30 cellular contexts compared by ENCODE assay signal in genomic region chr5:91018185-91018584, GRCh38.
DNase-seq lines count a peak whose midpoint lies in the region; ATAC-seq, FAIRE-seq and TF ChIP-seq lines count a peak whose summit lies in the region.
"Had no signal": no experiment of that assay in that cellular context is flagged by ENCODE, and none has a peak within 500 bp of the region (broad histone marks: within the 10 kb centered on the region; RNA-seq: fewer than 3 reads in every experiment).

No MANE protein-coding gene starts in this region.

- TF ChIP-seq CTCF in astrocyte (IDR thresholded peaks at IDR 0.05; ENCODE audit: insufficient read depth, low read depth, low read length) (no peak), thyroid gland (IDR thresholded peaks at IDR 0.05) (no peak)

- no peak overlapping the region for H3K9ac ChIP-seq in astrocyte (ENCODE audit: low read length)

- H3K36me3 ChIP-seq in astrocyte (ENCODE audit: insufficient read depth, low read length) (no peaks in the 10 kb centered on the region), thyroid gland (no peaks in the 10 kb centered on the region)
- H3K36me3 ChIP-seq: right atrium auricular region, suprapubic skin, vagina had no signal

- H3K79me2 ChIP-seq in astrocyte (ENCODE audit: insufficient read depth, low read length), result no peaks in the 10 kb centered on the region

- H3K4me1 ChIP-seq in astrocyte (ENCODE audit: insufficient read depth, low read length) (no peaks in the 10 kb centered on the region), thyroid gland (peaks cover 16 to 41% of the 10 kb centered on the region in 2 donors)
- H3K4me1 ChIP-seq: body of pancreas, right atrium auricular region had no signal

- no peak overlapping the region for H3K4me3 Mint-ChIP-seq in astrocyte (ENCODE audit: unreplicated experiment)
- H3K4me3 Mint-ChIP-seq: CD14-positive monocyte; natural killer cell treated with Interleukin-12 subunit alpha and Interleukin-12 subunit beta and Interleukin-15 and Interleukin-18, amount 100 ng/mL, for 72 hours; stimulated activated effector memory CD8-positive, alpha-beta T cell treated with anti-CD3 and anti-CD28 coated beads, Interleukin-12 subunit alpha, Interleukin-12 subunit beta, amount 100 ng/mL, for 72 hours; T-helper 2 cell treated with Interferon-gamma antibody and Interleukin-4, amounts not matched to agents 5 μg/mL and 100 μg/mL, for 36 hours had no signal

- H3K27ac Mint-ChIP-seq in astrocyte (ENCODE audit: unreplicated experiment), result peak overlapping the region; percentile 60
- H3K27ac Mint-ChIP-seq: natural killer cell treated with Interleukin-12 subunit alpha and Interleukin-12 subunit beta and Interleukin-15 and Interleukin-18, amount 100 ng/mL, for 72 hours; stimulated activated effector memory CD8-positive, alpha-beta T cell treated with anti-CD3 and anti-CD28 coated beads, Interleukin-12 subunit alpha, Interleukin-12 subunit beta, amount 100 ng/mL, for 72 hours; T-helper 2 cell treated with Interferon-gamma antibody and Interleukin-4, amounts not matched to agents 5 μg/mL and 100 μg/mL, for 36 hours had no signal

- H3K27ac ChIP-seq in astrocyte (ENCODE audit: low read depth, low read length), result no peak overlapping the region
- H3K27ac ChIP-seq in thyroid gland, result peak overlapping the region; percentile 71 to 81 (median 73)
- H3K27ac ChIP-seq: body of pancreas, foreskin keratinocyte, right atrium auricular region, suprapubic skin, vagina had no signal

- no peaks in the 10 kb centered on the region for H3K27me3 ChIP-seq in astrocyte (ENCODE audit: insufficient read depth, low read length)
- H3K27me3 ChIP-seq in thyroid gland, result no peaks in the 10 kb centered on the region
- H3K27me3 ChIP-seq: body of pancreas, foreskin keratinocyte, right atrium auricular region, suprapubic skin, vagina had no signal

- no peak overlapping the region for H2AFZ ChIP-seq in astrocyte (ENCODE audit: low read depth, low read length)

- no peaks in the 10 kb centered on the region for H4K20me1 ChIP-seq in astrocyte (ENCODE audit: insufficient read depth, low read length)

- peak; percentile 2 for DNase-seq in astrocyte (ENCODE audit: low read depth)
- DNase-seq in fibroblast of the conjunctiva (ENCODE audit: low read depth), result peak; percentile 31
- DNase-seq in myocyte (ENCODE audit: low read depth), result peak; percentile 20
- peak; percentile 6 to 8 for DNase-seq in thyroid gland
- no peak for DNase-seq in stimulated activated CD4-positive, alpha-beta T cell treated with anti-CD3 and anti-CD28 coated beads, Interleukin-4, amount 100 ng/mL, for 4 hours
- no peak for DNase-seq in RPMI8226
- DNase-seq in SW 1271 (lab: John Stamatoyannopoulos, UW), result no peak
- DNase-seq: activated CD4-positive, alpha-beta T cell treated with anti-CD3 and anti-CD28 coated beads for 48 hours; activated CD8-positive, alpha-beta memory T cell treated with anti-CD3 and anti-CD28 coated beads for 24 hours; activated effector memory CD4-positive, alpha-beta T cell treated with Interleukin-2 at 50 U/mL for 16 hours; body of pancreas; DMS79 treated with DMSO at 0.1 percent for 48 hours; foreskin keratinocyte; HCEC 1CT; Karpas-422; left colon; MV-4-11; NCI-H146; OCI-M1; stimulated activated CD4-positive, alpha-beta T cell treated with anti-CD3 and anti-CD28 coated beads, Interleukin-12 subunit alpha, Interleukin-12 subunit beta, amount 100 ng/mL, for 4 hours; stimulated activated CD4-positive, alpha-beta T cell treated with anti-CD3 and anti-CD28 coated beads, Interleukin-4, amount 100 ng/mL, for 1 hour had no signal

- peaks cover 31% of the 10 kb centered on the region for H3K4me1 Mint-ChIP-seq in astrocyte (ENCODE audit: low read depth, unreplicated experiment)
- H3K4me1 Mint-ChIP-seq: stimulated activated effector memory CD8-positive, alpha-beta T cell treated with anti-CD3 and anti-CD28 coated beads, Interleukin-12 subunit alpha, Interleukin-12 subunit beta, amount 100 ng/mL, for 72 hours had no signal

- H3K9me3 Mint-ChIP-seq in astrocyte (ENCODE audit: unreplicated experiment), result peaks cover 7% of the 10 kb centered on the region
- H3K9me3 Mint-ChIP-seq: stimulated activated effector memory CD8-positive, alpha-beta T cell treated with anti-CD3 and anti-CD28 coated beads, Interleukin-12 subunit alpha, Interleukin-12 subunit beta, amount 100 ng/mL, for 72 hours had no signal

- H3K9me3 ChIP-seq in astrocyte (ENCODE audit: insufficient read depth, low read depth, low read length) (no peaks in the 10 kb centered on the region), thyroid gland (no peaks in the 10 kb centered on the region)
- H3K9me3 ChIP-seq: body of pancreas, right atrium auricular region, suprapubic skin, vagina had no signal

- 11 to 30% methylated on average over 1 of the region's 1 CpG for WGBS in thyroid gland, 2 donors

- TF ChIP-seq POLR2A in thyroid gland (IDR thresholded peaks at IDR 0.05), result no peak

- H3K4me2 ChIP-seq in astrocyte (ENCODE audit: low read length), result no peak overlapping the region

- FAIRE-seq in astrocyte (lab: Jason Lieb, UNC), result no peak
- FAIRE-seq: endothelial cell of umbilical vein had no signal

- intact Hi-C loops in thyroid gland (cut with DNase I), result no loop called here

- H3K4me3 ChIP-seq in astrocyte (ENCODE audit: insufficient read depth, low read depth, low read length) (no peak overlapping the region), thyroid gland (replicated peaks in 1 of 3) (no peak overlapping the region)
- H3K4me3 ChIP-seq: body of pancreas, right atrium auricular region, suprapubic skin, vagina had no signal

- ATAC-seq in HG03378 (IDR thresholded peaks at IDR 0.05; ENCODE audit: unreplicated experiment), result no peak
- ATAC-seq: body of pancreas; natural killer cell treated with Interleukin-12 subunit alpha and Interleukin-12 subunit beta and Interleukin-15 and Interleukin-18, amount 100 ng/mL, for 72 hours; stimulated activated effector memory CD8-positive, alpha-beta T cell treated with anti-CD3 and anti-CD28 coated beads, Interleukin-12 subunit alpha, Interleukin-12 subunit beta, amount 100 ng/mL, for 72 hours had no signal

- H3K27me3 Mint-ChIP-seq in astrocyte (ENCODE audit: low read depth, unreplicated experiment), result no peaks in the 10 kb centered on the region

- H3K36me3 Mint-ChIP-seq in astrocyte (ENCODE audit: low read depth, unreplicated experiment), result no peaks in the 10 kb centered on the region
- H3K36me3 Mint-ChIP-seq: CD14-positive monocyte; stimulated activated effector memory CD8-positive, alpha-beta T cell treated with anti-CD3 and anti-CD28 coated beads, Interleukin-12 subunit alpha, Interleukin-12 subunit beta, amount 100 ng/mL, for 72 hours had no signal

Comparison
In these comparisons a context has a peak if more than half of its experiments do, and no peak if none do; other contexts are left out.
1. DNase-seq: peak in astrocyte (single experiment), fibroblast of the conjunctiva (single experiment), myocyte (single experiment) and thyroid gland (2 of 2); none in stimulated activated CD4-positive, alpha-beta T cell treated with anti-CD3 and anti-CD28 coated beads, Interleukin-4, amount 100 ng/mL, for 4 hours (0 of 2), RPMI8226 (single experiment) and SW 1271 (0 of 2).